ENCODE assay signal across 23 cellular contexts in genomic region chr7:124113040-124113439, GRCh38.
A peak's percentile ranks its signal among the peaks of the same experiment; 100 is the strongest.
DNase-seq lines count a peak whose midpoint lies in the region; ATAC-seq and TF ChIP-seq lines count a peak whose summit lies in the region.
"Had no signal": no experiment of that assay in that cellular context is flagged by ENCODE, and none has a peak within 500 bp of the region (broad histone marks: within the 10 kb centered on the region; RNA-seq: fewer than 3 reads in every experiment).

No MANE protein-coding gene starts in this region.

- H3K4me3 Mint-ChIP-seq in WTC11: no peak overlapping the region
- H3K4me3 Mint-ChIP-seq: CD8-positive, alpha-beta memory T cell; H9; IgD-negative memory B cell had no signal

- DNase-seq in NCI-H69 (lab: John Stamatoyannopoulos, UW) (peak; percentile 73), WTC11 (ENCODE audit: low spot score) (no peak), left kidney (ENCODE audit: low read depth, low spot score) (peak; percentile 67), superior temporal gyrus (ENCODE audit: extremely low spot score) (peak; percentile 5), ACHN (no peak), glomerular visceral epithelial cell (ENCODE audit: extremely low spot score) (no peak)
- DNase-seq in activated T-cell treated with anti-CD3 and anti-CD28 coated beads, Interleukin-2, amount 50 U/mL, for 1 hour: no peak
- DNase-seq: AML-193; Calu3; CD8-positive, alpha-beta memory T cell; GDM1; GM23248; H9; Karpas-422; MG63; NCI-H1048; NCI-H1417 treated with DMSO at 0.1 percent for 48 hours; NCI-H187; NCI-H510A; NCI-H748 treated with DMSO at 0.1 percent for 48 hours; NK-92 treated with Interleukin-12 subunit alpha and Interleukin-12 subunit beta, amount 100 ng/mL, for 24 hours had no signal

- ATAC-seq in WTC11: peak; percentile 48; the same call in 1 of the 2 replicates
- ATAC-seq: Right ventricle myocardium inferior had no signal

- no peak for TF ChIP-seq CTCF in WTC11 (IDR thresholded peaks at IDR 0.05)

- no peak overlapping the region for H3K27ac Mint-ChIP-seq in WTC11
- H3K27ac Mint-ChIP-seq: CD8-positive, alpha-beta memory T cell; H9; IgD-negative memory B cell had no signal

- no peaks in the 10 kb centered on the region for H3K36me3 Mint-ChIP-seq in WTC11
- H3K36me3 Mint-ChIP-seq: CD8-positive, alpha-beta memory T cell had no signal

- no peaks in the 10 kb centered on the region for H3K27me3 Mint-ChIP-seq in WTC11 (ENCODE audit: low read depth)
- H3K27me3 Mint-ChIP-seq: CD8-positive, alpha-beta memory T cell; IgD-negative memory B cell had no signal

- CTCF ChIA-PET in WTC11 (lab: Charles Lee): interaction anchor here (2.0 kb wide), 1 partner anchor 12 kb away, joined by 11 read pairs; no protein-coding TSS in a partner anchor

- in situ Hi-C loops in ACHN (cut with HindIII; ENCODE audit: low pct_ligation_motif_present, low pct_unique_long_range_greater_than_20kb, low sequenced_read_pairs): no loop called here

- POLR2A ChIA-PET in WTC11 (lab: Charles Lee): no interaction called here

- peaks cover 11% of the 10 kb centered on the region for H3K4me1 Mint-ChIP-seq in WTC11
- H3K4me1 Mint-ChIP-seq: CD8-positive, alpha-beta memory T cell; IgD-negative memory B cell had no signal

- peaks cover 21% of the 10 kb centered on the region for H3K9me3 Mint-ChIP-seq in WTC11

TF ChIP-seq in WTC11, 78 proteins besides CTCF, POLR2A, EP300 and RAD21:
- TF ChIP-seq ELF4 (CRISPR knock-in tag; IDR thresholded peaks at IDR 0.05; ENCODE audit: low read depth) (no peak), ERG (CRISPR knock-in tag; IDR thresholded peaks at IDR 0.05) (no peak), USF2 (CRISPR knock-in tag; IDR thresholded peaks at IDR 0.05) (peak; percentile 31; the same call in 1 of the 2 replicates), TCF7 (CRISPR knock-in tag; IDR thresholded peaks at IDR 0.05; ENCODE audit: low read depth) (no peak), ZNF263 (CRISPR knock-in tag; IDR thresholded peaks at IDR 0.05; ENCODE audit: low read depth) (no peak), ARID4B (CRISPR knock-in tag; IDR thresholded peaks at IDR 0.05; ENCODE audit: borderline replicate concordance) (no peak), ZBTB21 (CRISPR knock-in tag; IDR thresholded peaks at IDR 0.05; ENCODE audit: borderline replicate concordance) (no peak), GABPB1 (CRISPR knock-in tag; IDR thresholded peaks at IDR 0.05) (no peak)

Comparison
In these comparisons a context has a peak if more than half of its experiments do, and no peak if none do; other contexts are left out.
1. DNase-seq: peak in NCI-H69 (single experiment), left kidney (single experiment) and superior temporal gyrus (single experiment); none in WTC11 (single experiment), activated T-cell treated with anti-CD3 and anti-CD28 coated beads, Interleukin-2, amount 50 U/mL, for 1 hour (single experiment), ACHN (single experiment) and glomerular visceral epithelial cell (single experiment).